Comparison of ENCODE assay signal across 8 cellular contexts in the genomic region with DNA sequence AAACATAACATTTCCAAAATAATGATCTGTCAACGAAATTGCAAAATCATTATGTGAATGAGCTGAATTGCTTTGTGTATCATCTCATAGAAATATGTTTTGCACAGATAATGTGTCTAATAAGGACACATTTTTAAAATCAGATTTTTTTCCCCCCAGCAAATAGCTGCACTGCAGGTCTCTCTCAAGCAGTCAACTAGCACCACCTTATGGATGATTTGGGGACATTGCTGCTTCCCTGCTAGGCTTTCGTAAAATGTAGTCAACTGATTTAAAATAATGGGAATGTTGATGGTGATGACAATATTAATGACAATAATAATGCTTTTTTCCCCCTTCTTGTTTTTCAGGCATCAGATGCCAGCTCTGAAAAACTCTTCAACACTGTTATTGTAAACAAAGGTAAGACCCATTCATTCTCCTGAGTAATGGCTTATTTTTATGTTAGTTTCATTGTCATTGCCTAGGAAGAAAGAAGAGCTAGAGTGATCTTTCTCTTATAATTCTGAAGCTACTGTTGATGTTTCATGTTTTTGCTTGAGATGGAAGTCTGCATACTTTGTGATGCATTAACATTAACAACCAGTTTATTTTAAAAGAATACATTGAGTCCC.
A peak's percentile ranks its signal among the peaks of the same experiment; 100 is the strongest.
DNase-seq lines count a peak whose midpoint lies in the region; ATAC-seq, FAIRE-seq and TF ChIP-seq lines count a peak whose summit lies in the region.

No MANE protein-coding gene starts in this region.

- WGBS in sigmoid colon, 2 donors, result 11 to 32% methylated on average over 2 of the region's 2 CpGs

- DNase-seq in left ventricle myocardium inferior (no peak), Right ventricle myocardium inferior (ENCODE audit: missing footprints) (no peak), NCI-H1105 (lab: John Stamatoyannopoulos, UW) (peak; percentile 69), globus pallidus (ENCODE audit: low spot score) (peak; percentile 66), sigmoid colon (no peak)

- no peak overlapping the region for H3K27ac ChIP-seq in left ventricle myocardium inferior (replicated peaks)
- no peak overlapping the region for H3K27ac ChIP-seq in sigmoid colon

- peak; percentile 36 for FAIRE-seq in TTC549 (lab: Jason Lieb, UNC)

- TF ChIP-seq EP300 in sigmoid colon (IDR thresholded peaks at IDR 0.05), result no peak

- H3K36me3 ChIP-seq in left ventricle myocardium inferior, result no peaks in the 10 kb centered on the region
- H3K36me3 ChIP-seq in sigmoid colon, result no peaks in the 10 kb centered on the region

- peaks cover 30% of the 10 kb centered on the region for H3K4me1 ChIP-seq in left ventricle myocardium inferior
- H3K4me1 ChIP-seq in sigmoid colon, result peaks cover 0 to 21% (median 14%) of the 10 kb centered on the region in 4 donors

- ATAC-seq in Right ventricle myocardium inferior, result no peak
- ATAC-seq in GM21381 (IDR thresholded peaks at IDR 0.05; ENCODE audit: unreplicated experiment), result no peak
- no peak for ATAC-seq in HG03097 (IDR thresholded peaks at IDR 0.05; ENCODE audit: low FRiP score, unreplicated experiment)

- no peak for TF ChIP-seq POLR2A in sigmoid colon (IDR thresholded peaks at IDR 0.05)

- H3K9me3 ChIP-seq in left ventricle myocardium inferior (replicated peaks) (no peaks in the 10 kb centered on the region), sigmoid colon (no peaks in the 10 kb centered on the region)

- H3K4me3 ChIP-seq in left ventricle myocardium inferior (no peak overlapping the region), sigmoid colon (no peak overlapping the region)

- TF ChIP-seq CTCF in left ventricle myocardium inferior (IDR thresholded peaks at IDR 0.05; ENCODE audit: borderline replicate concordance) (peak; percentile 94), sigmoid colon (IDR thresholded peaks at IDR 0.05) (peak; percentile 34 to 76 (median 68))

- no peaks in the 10 kb centered on the region for H3K27me3 ChIP-seq in left ventricle myocardium inferior (ENCODE audit: low read depth)
- peaks cover 0 to 11% (median 0%) of the 10 kb centered on the region in 3 donors for H3K27me3 ChIP-seq in sigmoid colon

- intact Hi-C loops in left ventricle myocardium inferior (cut with micrococcal nuclease) (loop anchor here (5.0 kb wide), 1 partner anchor 656 kb away; no protein-coding TSS in a partner anchor), Right ventricle myocardium inferior (cut with DNase I) (loop anchor here (5.0 to 10.0 kb wide), 3 partner anchors 84 to 656 kb away; no protein-coding TSS in a partner anchor), sigmoid colon (cut with DNase I) (loop anchor here (5.0 to 10.0 kb wide), 2 partner anchors 344 to 656 kb away; no protein-coding TSS in a partner anchor)

Comparison
In these comparisons a context has a peak if more than half of its experiments do, and no peak if none do; other contexts are left out.
1. DNase-seq: peak in NCI-H1105 (single experiment) and globus pallidus (single experiment); none in left ventricle myocardium inferior (single experiment), Right ventricle myocardium inferior (single experiment) and sigmoid colon (single experiment).